Comparison of ENCODE assay signal across 1 cellular context in genomic region chr5:103394676-103395075, GRCh38.
TF ChIP-seq lines count a peak whose summit lies in the region.

No MANE protein-coding gene starts in this region.

TF ChIP-seq in GM23338, 12 proteins besides CTCF, POLR2A, EP300 and RAD21 (continued from another document):
- TF ChIP-seq ZNF462 (CRISPR knock-in tag; IDR thresholded peaks at IDR 0.05) (no peak), STAT1 (IDR thresholded peaks at IDR 0.05; ENCODE audit: unreplicated experiment) (no peak), ETS1 (IDR thresholded peaks at IDR 0.05) (no peak)
TF ChIP-seq in GM23338: peak in this region for 0.
